23 cellular contexts compared by ENCODE assay signal in genomic region chr14:77488558-77488957, GRCh38.
"Had no signal": no experiment of that assay in that cellular context is flagged by ENCODE, and none has a peak within 500 bp of the region (broad histone marks: within the 10 kb centered on the region; RNA-seq: fewer than 3 reads in every experiment).

No MANE protein-coding gene starts in this region.

- H3K27ac Mint-ChIP-seq: activated CD8-positive, alpha-beta T cell treated with anti-CD3 and anti-CD28 coated beads for 36 hours; activated naive CD4-positive, alpha-beta T cell treated with anti-CD3 and anti-CD28 coated beads, Interleukin-2, amount 10 ng/mL, durations not matched to agents 7 days and 5 days; activated naive CD8-positive, alpha-beta T cell treated with anti-CD3 and anti-CD28 coated beads for 36 hours; activated T-cell treated with anti-CD3 and anti-CD28 coated beads, Interleukin-2, amount 50 U/mL, for 72 hours; activated T-helper 2 cell treated with anti-CD3 and anti-CD28 coated beads, Interferon-gamma antibody, Interleukin-2, Interleukin-4, amounts not matched to agents 10 μg/mL and 5 μg/mL and 100 μg/mL, durations not matched to agents 14 hours and 24 hours and 36 hours; T-cell had no signal

- H3K4me3 Mint-ChIP-seq: activated CD8-positive, alpha-beta T cell treated with anti-CD3 and anti-CD28 coated beads for 36 hours; activated naive CD4-positive, alpha-beta T cell treated with anti-CD3 and anti-CD28 coated beads, Interleukin-2, amount 10 ng/mL, durations not matched to agents 7 days and 5 days; activated naive CD8-positive, alpha-beta T cell treated with anti-CD3 and anti-CD28 coated beads for 36 hours; activated T-cell treated with anti-CD3 and anti-CD28 coated beads, Interleukin-2, amount 50 U/mL, for 72 hours; T-cell had no signal

- H3K36me3 Mint-ChIP-seq: activated naive CD4-positive, alpha-beta T cell treated with anti-CD3 and anti-CD28 coated beads, Interleukin-2, amount 10 ng/mL, durations not matched to agents 7 days and 5 days; activated naive CD8-positive, alpha-beta T cell treated with anti-CD3 and anti-CD28 coated beads for 36 hours; T-cell had no signal

- DNase-seq: activated CD4-positive, alpha-beta T cell treated with anti-CD3 and anti-CD28 coated beads for 4 hours; activated CD8-positive, alpha-beta memory T cell treated with anti-CD3 and anti-CD28 coated beads, Interleukin-2, amount 50 U/mL, for 4 hours; activated CD8-positive, alpha-beta T cell treated with anti-CD3 and anti-CD28 coated beads for 36 hours; activated gamma-delta T cell treated with Interleukin-2 at 50 U/mL for 16 hours; activated naive CD4-positive, alpha-beta T cell treated with anti-CD3 and anti-CD28 coated beads, Interleukin-2, amount 10 ng/mL, durations not matched to agents 7 days and 5 days; activated naive CD8-positive, alpha-beta T cell treated with anti-CD3 and anti-CD28 coated beads for 36 hours; activated T-cell treated with anti-CD3 and anti-CD28 coated beads, Interleukin-2, amount 50 U/mL, for 72 hours; anterior cingulate cortex; cerebellar nuclear complex; KG1; NCI-H1048; NCI-H2029 treated with DMSO at 0.1 percent for 48 hours; NCI-H345; NCI-H510A treated with DMSO at 0.1 percent for 48 hours; NCI-H774; NK-92 treated with Interleukin-12 subunit alpha and Interleukin-12 subunit beta, amount 100 ng/mL, for 24 hours; OCI-M1; RPMI8226; T-cell; T-helper 2 cell; T1000 had no signal

- H3K9me3 Mint-ChIP-seq: activated CD8-positive, alpha-beta T cell treated with anti-CD3 and anti-CD28 coated beads for 36 hours; activated naive CD4-positive, alpha-beta T cell treated with anti-CD3 and anti-CD28 coated beads, Interleukin-2, amount 10 ng/mL, durations not matched to agents 7 days and 5 days; activated naive CD8-positive, alpha-beta T cell treated with anti-CD3 and anti-CD28 coated beads for 36 hours; activated T-cell treated with anti-CD3 and anti-CD28 coated beads, Interleukin-2, amount 50 U/mL, for 72 hours; activated T-helper 2 cell treated with anti-CD3 and anti-CD28 coated beads, Interferon-gamma antibody, Interleukin-2, Interleukin-4, amounts not matched to agents 10 μg/mL and 5 μg/mL and 100 μg/mL, durations not matched to agents 14 hours and 24 hours and 36 hours; T-cell had no signal

- FAIRE-seq: colon had no signal

- H3K4me1 Mint-ChIP-seq: activated naive CD4-positive, alpha-beta T cell treated with anti-CD3 and anti-CD28 coated beads, Interleukin-2, amount 10 ng/mL, durations not matched to agents 7 days and 5 days; activated naive CD8-positive, alpha-beta T cell treated with anti-CD3 and anti-CD28 coated beads for 36 hours; T-cell had no signal

- H3K27me3 Mint-ChIP-seq: activated CD8-positive, alpha-beta T cell treated with anti-CD3 and anti-CD28 coated beads for 36 hours; activated naive CD8-positive, alpha-beta T cell treated with anti-CD3 and anti-CD28 coated beads for 36 hours; T-cell had no signal
